11 cellular contexts compared by ENCODE assay signal in genomic region chr7:26182283-26182682, GRCh38. TPM values are rescaled to one million over a fixed set of nuclear protein-coding genes. Genes with fewer than 3 reads are reported as not detected.
DNase-seq lines count a peak whose midpoint lies in the region; TF ChIP-seq lines count a peak whose summit lies in the region.
"Had no signal": no experiment of that assay in that cellular context is flagged by ENCODE, and none has a peak within 500 bp of the region (broad histone marks: within the 10 kb centered on the region; RNA-seq: fewer than 3 reads in every experiment).

No MANE protein-coding gene starts in this region.

- TF ChIP-seq CTCF in MCF 10A (IDR thresholded peaks at IDR 0.05; ENCODE audit: unreplicated experiment): no peak
- TF ChIP-seq CTCF in mammary epithelial cell (conservative IDR thresholded peaks at IDR 0.05 in 1 of 2, IDR thresholded peaks at IDR 0.05 in 1 of 2; ENCODE audit: extremely low read depth in 1 of 2, insufficient read depth in 1 of 2, low read depth in 1 of 2, low read length in 2 of 2): no peak
- TF ChIP-seq CTCF in endodermal cell (conservative IDR thresholded peaks at IDR 0.05): no peak
- no peak for TF ChIP-seq CTCF in GM20000 (IDR thresholded peaks at IDR 0.05; ENCODE audit: extremely low read depth, missing control alignments)

- BruUV-seq in MCF 10A (replicated peaks; lab: Mats Ljungman, UMichigan) (no TSS peak), mammary epithelial cell (replicated peaks; lab: Mats Ljungman, UMichigan) (no TSS peak)

- intact Hi-C loops in MCF 10A (cut with micrococcal nuclease): no loop called here
- intact Hi-C loops in mammary epithelial cell (cut with micrococcal nuclease): loop anchor here (5.0 kb wide), 1 partner anchor 290 kb away; no protein-coding TSS in a partner anchor

- H3K4me1 ChIP-seq in mammary epithelial cell (ENCODE audit: insufficient read depth, low read length): no peaks in the 10 kb centered on the region
- H3K4me1 ChIP-seq in endodermal cell (ENCODE audit: control insufficient read depth, insufficient read depth, low read length): no peaks in the 10 kb centered on the region

- no peak overlapping the region for H2AFZ ChIP-seq in mammary epithelial cell (ENCODE audit: low read depth, low read length)

- CTCF ChIA-PET in MCF 10A (lab: Yijun Ruan, JAX): interaction anchor here (1.5 to 4.7 kb wide), 3 partner anchors 30 to 182 kb away, joined by 4 to 28 read pairs (median 12); partner anchors contain the start of gene NFE2L3
- CTCF ChIA-PET in mammary epithelial cell (lab: Charles Lee; ENCODE audit: low non-redundant PET): interaction anchor here (0.6 to 1.1 kb wide), 2 partner anchors 30 to 91 kb away, joined by 3 to 5 read pairs; no protein-coding TSS in a partner anchor

- in situ Hi-C loops in mammary epithelial cell (cut with MboI; ENCODE audit: low sequenced_read_pairs in 2 of 2): no loop called here

- WGBS in mammary epithelial cell (ENCODE audit: low coverage, missing lambda C conversion rate): 53% methylated on average over 6 of the region's 6 CpGs
- WGBS in endodermal cell (ENCODE audit: insufficient coverage in 1 of 2, insufficient read length in 1 of 2), 2 experiments: 93 to 98% methylated on average over 4 to 6 of the region's 6 CpGs

- H3K36me3 Mint-ChIP-seq in MCF 10A (ENCODE audit: insufficient read depth, unreplicated experiment): peaks cover 38% of the 10 kb centered on the region
- H3K36me3 Mint-ChIP-seq in endodermal cell (ENCODE audit: low read depth): peaks cover 40% of the 10 kb centered on the region

- H3K4me1 Mint-ChIP-seq in MCF 10A (ENCODE audit: insufficient read depth, unreplicated experiment): peaks cover 6% of the 10 kb centered on the region
- peaks cover 14% of the 10 kb centered on the region for H3K4me1 Mint-ChIP-seq in endodermal cell

- H3K36me3 ChIP-seq in mammary epithelial cell (ENCODE audit: insufficient read depth, low read length): peaks cover 12% of the 10 kb centered on the region
- peaks cover 11% of the 10 kb centered on the region for H3K36me3 ChIP-seq in endodermal cell (ENCODE audit: control insufficient read depth, insufficient read depth, low read length)

- H3K4me3 Mint-ChIP-seq in MCF 10A (ENCODE audit: unreplicated experiment): no peak overlapping the region
- H3K4me3 Mint-ChIP-seq in endodermal cell: no peak overlapping the region

- H3K9ac ChIP-seq in mammary epithelial cell (ENCODE audit: insufficient read depth, low read length) (no peak overlapping the region), endodermal cell (ENCODE audit: extremely low read depth, low read length, poor library complexity, severe bottlenecking) (no peak overlapping the region)

- H4K20me1 ChIP-seq in mammary epithelial cell (ENCODE audit: insufficient read depth, low read length): peaks cover 2% of the 10 kb centered on the region

- POLR2A ChIA-PET in MCF 10A (lab: Yijun Ruan, JAX): interaction anchor here (0.6 to 11.9 kb wide), 14 partner anchors 8 to 979 kb away, joined by 3 to 202 read pairs (median 4); partner anchors contain the start of genes CBX3, HNRNPA2B1 and NFE2L3

- no peaks in the 10 kb centered on the region for H3K79me2 ChIP-seq in mammary epithelial cell (ENCODE audit: insufficient read depth, low read length)

- DNase-seq in MCF 10A (ENCODE audit: unreplicated experiment) (peak; percentile 52), mammary epithelial cell (no peak), endodermal cell (no peak), mesenteric fat pad (ENCODE audit: low spot score) (no peak), GM20000 (ENCODE audit: low spot score) (no peak), AG08396 (ENCODE audit: low spot score) (no peak)
- DNase-seq in stimulated activated CD8-positive, alpha-beta memory T cell treated with anti-CD3 and anti-CD28 coated beads, Interleukin-4, amount 100 ng/mL, for 48 hours: peak; percentile 43
- DNase-seq: activated effector memory CD4-positive, alpha-beta T cell treated with anti-CD3 and anti-CD28 coated beads, Interleukin-2, amount 50 U/mL, for 16 hours; DMS79 treated with DMSO at 0.1 percent for 48 hours; NCI-H146 had no signal

- H3K4me2 ChIP-seq in mammary epithelial cell (ENCODE audit: insufficient read depth, low read depth, low read length): no peak overlapping the region

- H3K27me3 ChIP-seq in mammary epithelial cell (ENCODE audit: insufficient read depth, low read length) (no peaks in the 10 kb centered on the region), endodermal cell (ENCODE audit: control insufficient read depth, insufficient read depth, low read length, poor library complexity, severe bottlenecking) (no peaks in the 10 kb centered on the region)

- H3K27ac Mint-ChIP-seq in MCF 10A (ENCODE audit: low read depth, unreplicated experiment) (no peak overlapping the region), endodermal cell (peak overlapping the region; percentile 44)

- H3K4me3 ChIP-seq in mammary epithelial cell (replicated peaks in 1 of 3; ENCODE audit: insufficient read depth in 1 of 3, low read depth in 2 of 3, low read length in 3 of 3) (no peak overlapping the region), endodermal cell (ENCODE audit: low read length) (no peak overlapping the region)

- H3K9me3 ChIP-seq in mammary epithelial cell (replicated peaks; ENCODE audit: insufficient read depth, low read length): no peaks in the 10 kb centered on the region
- H3K9me3 ChIP-seq in endodermal cell (ENCODE audit: control insufficient read depth, low read length): no peaks in the 10 kb centered on the region

- no peak overlapping the region for H3K27ac ChIP-seq in mammary epithelial cell (ENCODE audit: insufficient read depth, low read depth, low read length)
- no peak overlapping the region for H3K27ac ChIP-seq in endodermal cell (ENCODE audit: low read depth, low read length)

- H3K9me3 Mint-ChIP-seq in MCF 10A (ENCODE audit: unreplicated experiment) (no peaks in the 10 kb centered on the region), endodermal cell (peaks cover 9% of the 10 kb centered on the region)

- dilution Hi-C loops in mammary epithelial cell (cut with HindIII; ENCODE audit: low sequenced_read_pairs): loop anchor here (10.0 kb wide), 1 partner anchor 67 kb away; no protein-coding TSS in a partner anchor

- H3K27me3 Mint-ChIP-seq in MCF 10A (ENCODE audit: insufficient read depth, unreplicated experiment) (no peaks in the 10 kb centered on the region), endodermal cell (ENCODE audit: insufficient read depth) (no peaks in the 10 kb centered on the region)

TF ChIP-seq in PFSK-1, 5 proteins besides CTCF, POLR2A, EP300 and RAD21:
- no peak for TF ChIP-seq FOXP2 (optimal IDR thresholded peaks at IDR 0.05; ENCODE audit: borderline replicate concordance, extremely low read depth, extremely low read length, insufficient read depth)
- 0 out of 2 replicates have a peak, but pooled peaks have one; percentile 6 for TF ChIP-seq POLR2AphosphoS5 (IDR thresholded peaks at IDR 0.05; ENCODE audit: low read depth, low read length)

RNA-seq across cellular contexts. Expression of gene HNRNPA2B1, which starts 18.3 kb away (rescaled TPM):
- 592 and 646 TPM in 2 replicates for total RNA-seq in MCF 10A (2022)
- 100 to 1,000 TPM in 1 of 2 donors, 10 to 100 TPM in 1; 62.0 to 506 TPM for total RNA-seq in mammary epithelial cell
- polyA plus RNA-seq in mammary epithelial cell: 291 TPM
- polyA minus RNA-seq in mammary epithelial cell: 260 TPM
- 359 TPM for polyA plus RNA-seq in PFSK-1 (2012; ENCODE audit: insufficient read length, low read depth)
- total RNA-seq in endodermal cell: 1,000 to 10,000 TPM in 1 of 2 donors, 100 to 1,000 TPM in 1; 913 to 1,007 TPM
- polyA plus RNA-seq in endodermal cell (2013, experiment 1 of 2): 1,106 TPM
- polyA plus RNA-seq in endodermal cell (2013, experiment 2 of 2): 1,007 TPM
- 361 TPM for total RNA-seq in mesenteric fat pad

RNA-seq across cellular contexts. Expression of gene CBX3, which starts 19.3 kb away (rescaled TPM):
- total RNA-seq in MCF 10A (2022) (137 and 171 TPM in 2 replicates), mammary epithelial cell (100 to 1,000 TPM in 1 of 2 donors, 10 to 100 TPM in 1; 67.5 to 154 TPM), endodermal cell (100 to 1,000 TPM; 213 to 219 TPM), mesenteric fat pad (102 TPM)
- 77.3 TPM for polyA plus RNA-seq in mammary epithelial cell
- polyA minus RNA-seq in mammary epithelial cell: 25.3 TPM
- polyA plus RNA-seq in PFSK-1 (2012; ENCODE audit: insufficient read length, low read depth): 69.9 TPM
- polyA plus RNA-seq in endodermal cell (2013, experiment 1 of 2): 277 TPM
- 276 TPM for polyA plus RNA-seq in endodermal cell (2013, experiment 2 of 2)

RNA-seq across cellular contexts. Expression of gene NFE2L3, which starts 30.3 kb away (rescaled TPM):
- 1.2 and 2.2 TPM in 2 replicates for total RNA-seq in MCF 10A (2022)
- 1 to 10 TPM; 5.4 to 8.3 TPM for total RNA-seq in mammary epithelial cell
- 6.8 TPM for polyA plus RNA-seq in mammary epithelial cell
- 9.5 TPM for polyA minus RNA-seq in mammary epithelial cell
- polyA plus RNA-seq in PFSK-1 (2012; ENCODE audit: insufficient read length, low read depth): 3.9 TPM
- total RNA-seq in endodermal cell: 10 to 100 TPM; 20.2 to 48.4 TPM
- 14.4 TPM for polyA plus RNA-seq in endodermal cell (2013, experiment 1 of 2)
- polyA plus RNA-seq in endodermal cell (2013, experiment 2 of 2): 11.3 TPM
- 2.7 TPM for total RNA-seq in mesenteric fat pad

Comparison
In these comparisons a context has a peak if more than half of its experiments do, and no peak if none do; other contexts are left out.
1. DNase-seq: peak in MCF 10A (single experiment) and stimulated activated CD8-positive, alpha-beta memory T cell treated with anti-CD3 and anti-CD28 coated beads, Interleukin-4, amount 100 ng/mL, for 48 hours (single experiment); none in mammary epithelial cell (single experiment), endodermal cell (single experiment), mesenteric fat pad (single experiment), GM20000 (single experiment) and AG08396 (single experiment).